10 cellular contexts compared by ENCODE assay signal in genomic region chr6:150403458-150404245, GRCh38. TPM values are rescaled to one million over a fixed set of nuclear protein-coding genes. Genes with fewer than 3 reads are reported as not detected.
DNase-seq lines count a peak whose midpoint lies in the region; ATAC-seq and TF ChIP-seq lines count a peak whose summit lies in the region.
"Had no signal": no experiment of that assay in that cellular context is flagged by ENCODE, and none has a peak within 500 bp of the region (broad histone marks: within the 10 kb centered on the region; RNA-seq: fewer than 3 reads in every experiment).

No MANE protein-coding gene starts in this region.

- intact Hi-C loops in ascending aorta (cut with DNase I), result loop anchor here (2.0 to 5.0 kb wide), 2 partner anchors 31 to 336 kb away; partner anchors contain the start of gene ULBP3

- peak; percentile 66 for ATAC-seq in thoracic aorta (ENCODE audit: insufficient number of reproducible peaks, low FRiP score, low read depth)

- H3K4me1 ChIP-seq in ascending aorta, result peaks cover 7 to 10% of the 10 kb centered on the region in 2 donors
- peaks cover 6 to 13% of the 10 kb centered on the region in 2 donors for H3K4me1 ChIP-seq in thoracic aorta (ENCODE audit: control insufficient read depth in 1 of 2, low read depth in 2 of 2)
- H3K4me1 ChIP-seq: neural progenitor cell had no signal

- H3K27me3 ChIP-seq in ascending aorta (no peaks in the 10 kb centered on the region), thoracic aorta (replicated peaks; ENCODE audit: insufficient read depth) (no peaks in the 10 kb centered on the region)
- H3K27me3 ChIP-seq: neural progenitor cell had no signal

- TF ChIP-seq CTCF in ascending aorta (IDR thresholded peaks at IDR 0.05), result no peak
- TF ChIP-seq CTCF in thoracic aorta (IDR thresholded peaks at IDR 0.05), result no peak

- H3K9me3 ChIP-seq in ascending aorta (no peaks in the 10 kb centered on the region), thoracic aorta (no peaks in the 10 kb centered on the region)

- DNase-seq in DMS79 treated with DMSO at 0.1 percent for 48 hours (lab: John Stamatoyannopoulos, UW), result peak; percentile 18
- DNase-seq in DMS79 (lab: John Stamatoyannopoulos, UW), result no peak
- DNase-seq in ascending aorta (ENCODE audit: low spot score in 2 of 2), result peak in 1 of 2 donors; percentile 83
- DNase-seq in iris pigment epithelial cell (ENCODE audit: low read depth), result peak; percentile 92
- peak; percentile 22 for DNase-seq in thoracic aorta (ENCODE audit: low spot score)
- DNase-seq in NK-92 treated with Interleukin-12 subunit alpha and Interleukin-12 subunit beta, amount 100 ng/mL, for 24 hours (lab: John Stamatoyannopoulos, UW), result no peak
- DNase-seq in NOMO-1 (lab: John Stamatoyannopoulos, UW; ENCODE audit: unreplicated experiment in 2 of 2), result no peak
- no peak for DNase-seq in medulla oblongata (ENCODE audit: extremely low spot score)
- DNase-seq: NCI-H510A treated with DMSO at 0.1 percent for 48 hours had no signal

- no peaks in the 10 kb centered on the region for H3K36me3 ChIP-seq in ascending aorta
- H3K36me3 ChIP-seq in thoracic aorta, result no peaks in the 10 kb centered on the region
- H3K36me3 ChIP-seq: neural progenitor cell had no signal

- H3K4me3 ChIP-seq in ascending aorta (no peak overlapping the region), thoracic aorta (peak overlapping the region; percentile 26)
- H3K4me3 ChIP-seq: neural progenitor cell had no signal

- peak overlapping the region; percentile 5 to 19 for H3K27ac ChIP-seq in ascending aorta
- no peak overlapping the region for H3K27ac ChIP-seq in thoracic aorta
- H3K27ac ChIP-seq: neural progenitor cell had no signal

RNA-seq across cellular contexts. Expression of gene IYD, which starts 34.8 kb away (rescaled TPM):
- total RNA-seq in ascending aorta (under 0.01 TPM), thoracic aorta (1 to 10 TPM in 1 of 2 donors, under 1 TPM in 1; 0.27 to 2.3 TPM)

Comparison
In these comparisons a context has a peak if more than half of its experiments do, and no peak if none do; other contexts are left out.
1. DNase-seq: peak in DMS79 treated with DMSO at 0.1 percent for 48 hours (single experiment), iris pigment epithelial cell (single experiment) and thoracic aorta (single experiment); none in DMS79 (single experiment), NK-92 treated with Interleukin-12 subunit alpha and Interleukin-12 subunit beta, amount 100 ng/mL, for 24 hours (single experiment), NOMO-1 (0 of 2) and medulla oblongata (single experiment).
2. H3K27ac ChIP-seq: peak in ascending aorta (2 of 2); none in thoracic aorta (0 of 2).